In the genomic region with DNA sequence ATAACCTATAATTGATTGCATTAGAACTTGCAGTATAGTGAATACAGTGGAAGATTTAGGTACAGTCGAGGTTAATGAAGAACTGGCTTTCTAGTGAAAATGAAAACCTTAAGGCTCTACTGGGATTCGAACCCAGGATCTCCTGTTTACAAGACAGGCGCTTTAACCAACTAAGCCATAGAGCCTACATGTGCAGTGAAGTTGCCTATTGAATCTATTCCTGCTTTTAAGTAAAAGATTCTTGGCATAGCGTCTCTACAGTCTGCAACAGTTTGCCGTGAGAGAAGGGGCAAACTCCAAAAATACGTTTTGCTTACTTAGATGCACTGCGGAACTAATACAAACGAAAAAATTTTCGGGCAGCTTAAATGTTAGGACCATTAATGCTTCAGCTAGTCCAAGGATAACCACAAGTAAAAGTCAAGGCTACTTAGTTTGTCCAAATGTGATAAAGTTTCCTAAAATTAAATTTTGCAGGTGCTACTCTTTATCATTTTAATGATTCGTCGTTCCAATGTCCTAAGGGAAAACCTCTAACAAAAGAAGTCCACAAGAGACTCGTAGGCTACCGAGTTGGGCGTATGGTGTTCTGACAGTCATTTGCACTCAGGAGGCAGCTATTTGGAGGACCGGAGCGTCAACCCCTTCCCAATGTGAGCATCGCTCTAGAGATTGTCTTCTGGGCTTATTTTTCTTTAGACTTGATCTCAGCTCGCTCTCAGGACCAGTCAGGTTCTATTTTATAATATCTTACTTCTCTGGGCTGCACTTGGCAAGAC, we compare ENCODE assay signal across 9 cellular contexts. TPM values are rescaled to one million over a fixed set of nuclear protein-coding genes. Genes with fewer than 3 reads are reported as not detected.
DNase-seq lines count a peak whose midpoint lies in the region; ATAC-seq, FAIRE-seq and TF ChIP-seq lines count a peak whose summit lies in the region.
"Had no signal": no experiment of that assay in that cellular context is flagged by ENCODE, and none has a peak within 500 bp of the region (broad histone marks: within the 10 kb centered on the region; RNA-seq: fewer than 3 reads in every experiment).

No MANE protein-coding gene starts in this region.

- no peak overlapping the region for H3K14ac ChIP-seq in H1 (ENCODE audit: insufficient read length)

- H3K4me2 ChIP-seq in H1 (ENCODE audit: insufficient read depth in 1 of 2, low read depth in 2 of 2, low read length in 2 of 2): peak overlapping the region; percentile 54 to 60

- H3K27ac ChIP-seq in Panc1 (ENCODE audit: low read length) (no peak overlapping the region), H1 (ENCODE audit: low read depth, low read length) (no peak overlapping the region)

- H4K8ac ChIP-seq in H1 (ENCODE audit: extremely low read depth, insufficient read depth, low read length): no peak overlapping the region

- no peak overlapping the region for H3K18ac ChIP-seq in H1 (ENCODE audit: extremely low read depth, low read length)

- intact Hi-C loops in Panc1 (cut with micrococcal nuclease; ENCODE audit: unreplicated experiment): no loop called here

- no peak overlapping the region for H2BK20ac ChIP-seq in H1 (ENCODE audit: low read length)

- H2BK120ac ChIP-seq in H1 (replicated peaks; ENCODE audit: low read depth, low read length): no peak overlapping the region

- TF ChIP-seq CTCF in Panc1 (IDR thresholded peaks at IDR 0.05) (no peak), H1 (IDR thresholded peaks at IDR 0.05; ENCODE audit: control extremely low read depth in 1 of 3, insufficient read depth in 1 of 3, low read depth in 1 of 3, low read length in 3 of 3) (no peak)

- H3K23ac ChIP-seq in H1 (ENCODE audit: insufficient read length): no peak overlapping the region

- peak overlapping the region; percentile 24; the same call in 1 of the 2 replicates for H2AFZ ChIP-seq in H1 (ENCODE audit: low read length)

- ATAC-seq in Panc1 (peak; percentile 99), GM18502 (IDR thresholded peaks at IDR 0.05; ENCODE audit: poor library complexity, unreplicated experiment) (no peak)

- 3% methylated on average over 18 of the region's 18 CpGs; no CpG with 5 or more reads in 1 of the 2 experiments for WGBS in H1 (ENCODE audit: extremely low coverage in 1 of 2, insufficient coverage in 1 of 2, insufficient read length in 1 of 2, insufficient replicate concordance in 2 of 2, low coverage in 1 of 2, low lambda C conversion rate in 2 of 2, missing lambda C conversion rate in 1 of 2), 2 experiments

- no TSS peak for BruUV-seq in Panc1 (replicated peaks; lab: Mats Ljungman, UMichigan)

- H3K79me2 ChIP-seq in H1 (ENCODE audit: control insufficient read depth in 1 of 2, insufficient read depth in 2 of 2, low read length in 2 of 2): no peaks in the 10 kb centered on the region

- no peak overlapping the region for H2BK5ac ChIP-seq in H1 (ENCODE audit: low read depth, low read length)

- H3K4me3 ChIP-seq in Panc1 (ENCODE audit: low read depth in 2 of 2, low read length in 2 of 2) (peak overlapping the region; percentile 57 to 73), H1 (ENCODE audit: extremely low read depth in 1 of 4, insufficient read depth in 2 of 4, low read depth in 3 of 4, low read length in 4 of 4) (peak overlapping the region; percentile 72 to 88 (median 77))

- no peak overlapping the region for H2BK15ac ChIP-seq in H1 (ENCODE audit: low read length)

- H3K4me1 ChIP-seq in Panc1 (ENCODE audit: control insufficient read depth, insufficient read depth, low read length): peaks cover 8% of the 10 kb centered on the region; the same call in 1 of the 2 replicates
- H3K4me1 ChIP-seq in H1 (replicated peaks in 1 of 4; ENCODE audit: control insufficient read depth in 3 of 4, insufficient read depth in 4 of 4, low read length in 3 of 4): no peaks in the 10 kb centered on the region

- POLR2A ChIA-PET in Panc1 (lab: Charles Lee) (interaction anchor here (0.7 kb wide), 1 partner anchor 127 kb away, joined by 3 read pairs; no protein-coding TSS in a partner anchor), H1 (lab: Charles Lee; ENCODE audit: partially characterized antibody) (interaction anchor here (1.0 to 1.9 kb wide), 5 partner anchors 14 to 39 kb away, joined by 3 to 11 read pairs (median 5); a partner anchor contains a TSS)

- no peak overlapping the region for H2AK5ac ChIP-seq in H1 (ENCODE audit: low read depth, low read length)

- no peak for TF ChIP-seq EP300 in H1 (IDR thresholded peaks at IDR 0.05; ENCODE audit: borderline replicate concordance in 1 of 2, low read depth in 2 of 2, low read length in 2 of 2)

- in situ Hi-C loops in Panc1 (cut with HindIII; ENCODE audit: low pct_unique_long_range_greater_than_20kb, low sequenced_read_pairs): no loop called here

- H3K9me3 ChIP-seq in Panc1 (ENCODE audit: control insufficient read depth, insufficient read depth, low read depth, low read length) (no peaks in the 10 kb centered on the region), H1 (ENCODE audit: insufficient read depth in 2 of 2, low read depth in 1 of 2, low read length in 1 of 2) (no peaks in the 10 kb centered on the region)

- H3K23me2 ChIP-seq in H1 (ENCODE audit: low read depth, low read length): peaks cover 3% of the 10 kb centered on the region; the same call in 1 of the 2 replicates

- peaks cover 2% of the 10 kb centered on the region; the same call in 1 of the 2 replicates for H3K27me3 ChIP-seq in Panc1 (ENCODE audit: control insufficient read depth, insufficient read depth, low read length)
- H3K27me3 ChIP-seq in H1 (replicated peaks in 1 of 4; ENCODE audit: control insufficient read depth in 3 of 4, extremely low read depth in 1 of 4, insufficient read depth in 3 of 4, low read length in 3 of 4): peaks cover 0 to 2% (median 0%) of the 10 kb centered on the region in 4 experiments; a peak in 1 of 7 replicates

- no peak overlapping the region for H3K56ac ChIP-seq in H1 (replicated peaks; ENCODE audit: insufficient read length, low read depth, low read length)

- no peak overlapping the region for H4K91ac ChIP-seq in H1 (replicated peaks; ENCODE audit: insufficient read length, low read length)

- H3K9ac ChIP-seq in H1 (replicated peaks in 1 of 4; ENCODE audit: extremely low read depth in 1 of 4, low read depth in 3 of 4, low read length in 3 of 4): no peak overlapping the region

- H4K20me1 ChIP-seq in H1 (replicated peaks in 1 of 2; ENCODE audit: control insufficient read depth in 1 of 2, insufficient read depth in 2 of 2, low read length in 2 of 2): no peaks in the 10 kb centered on the region

- H2BK12ac ChIP-seq in H1 (ENCODE audit: low read depth, low read length): no peak overlapping the region

- no peak overlapping the region for H4K5ac ChIP-seq in H1 (ENCODE audit: insufficient read length, low read depth, low read length)

- no peaks in the 10 kb centered on the region for H3K79me1 ChIP-seq in H1 (ENCODE audit: low read depth, low read length)

- TF ChIP-seq POLR2A in H1 (IDR thresholded peaks at IDR 0.05; ENCODE audit: control extremely low read depth in 1 of 2, low read depth in 2 of 2, low read length in 2 of 2): no peak

- no peaks in the 10 kb centered on the region for H3K36me3 ChIP-seq in Panc1 (ENCODE audit: control insufficient read depth, insufficient read depth, low read length)
- no peaks in the 10 kb centered on the region for H3K36me3 ChIP-seq in H1 (ENCODE audit: control insufficient read depth in 2 of 4, insufficient read depth in 4 of 4, low read length in 3 of 4)

- no peak overlapping the region for H3K4ac ChIP-seq in H1 (replicated peaks; ENCODE audit: insufficient read length, low read depth, low read length)

- FAIRE-seq in H1 (lab: Jason Lieb, UNC): peak; percentile 94

- DNase-seq in SIG-M5 treated with dmso at 0.1 percent for 504 hours (lab: John Stamatoyannopoulos, UW; ENCODE audit: unreplicated experiment) (peak; percentile 72), SIG-M5 (lab: John Stamatoyannopoulos, UW) (no peak), HS-27A (ENCODE audit: low read depth) (peak; percentile 84), Panc1 (ENCODE audit: low read depth, low spot score) (peak; percentile 92), H1 (ENCODE audit: low read depth in 1 of 2, low spot score in 2 of 2) (peak; percentile 54), non-pigmented ciliary epithelial cell (ENCODE audit: low read depth) (peak; percentile 72), NCI-H2196 (lab: John Stamatoyannopoulos, UW; ENCODE audit: unreplicated experiment) (no peak)

- CTCF ChIA-PET in Panc1 (lab: Charles Lee) (interaction anchor here (0.6 kb wide), 1 partner anchor 423 kb away, joined by 6 read pairs; no protein-coding TSS in a partner anchor), H1 (lab: Charles Lee; ENCODE audit: partially characterized antibody) (interaction anchor here (0.6 to 1.7 kb wide), 4 partner anchors 20 to 369 kb away, joined by 3 to 5 read pairs (median 4); no protein-coding TSS in a partner anchor)

- no peak for TF ChIP-seq RAD21 in H1 (IDR thresholded peaks at IDR 0.05 in 1 of 2, conservative IDR thresholded peaks at IDR 0.05 in 1 of 2; ENCODE audit: low read depth in 2 of 2, low read length in 2 of 2)

RNA-seq across cellular contexts. Expression of a gene that starts 31.3 kb away (rescaled TPM):
- 1.6 TPM for total RNA-seq in Panc1 (2021; ENCODE audit: unreplicated experiment)
- 0.69 TPM for polyA plus RNA-seq in Panc1 (2012; ENCODE audit: insufficient read length)
- total RNA-seq in H1 (2021; fragmentation: NEBNext Ultra II Directional; extraction: Animal tissue kit (Norgen Biotek cat#: 25700)): 4.2 and 5.3 TPM in 2 replicates
- 0.61 and 0.74 TPM in 2 replicates for polyA plus RNA-seq in H1 (2011; rRNA removed)
- 2.3 TPM for polyA plus RNA-seq in H1 (2011; cell fraction: cytosol; rRNA removed)
- 3.8 TPM for polyA plus RNA-seq in H1 (2011; cell fraction: nucleus; rRNA removed)
- polyA plus RNA-seq in H1 (2012, experiment 1 of 2): 2.7 to 3.8 TPM (median 3.2 TPM) in 4 replicates
- polyA plus RNA-seq in H1 (2012, experiment 2 of 2): 0.17 TPM
- 1.8 TPM for polyA plus RNA-seq in H1 (2013, experiment 1 of 2)
- 1.1 TPM for polyA plus RNA-seq in H1 (2013, experiment 2 of 2)
- 11.3 and 11.8 TPM in 2 replicates for polyA minus RNA-seq in H1 (2011; rRNA and poly(A)+ RNA removed)
- 5.5 TPM for polyA minus RNA-seq in H1 (2011; cell fraction: cytosol; rRNA and poly(A)+ RNA removed)
- 9.7 TPM for polyA minus RNA-seq in H1 (2011; cell fraction: nucleus; rRNA and poly(A)+ RNA removed)

RNA-seq across cellular contexts. Expression of a gene that starts 41.0 kb away (rescaled TPM):
- total RNA-seq in Panc1 (2021; ENCODE audit: unreplicated experiment): not detected
- not detected for polyA plus RNA-seq in Panc1 (2012; ENCODE audit: insufficient read length)
- not detected in 2 replicates for total RNA-seq in H1 (2021; fragmentation: NEBNext Ultra II Directional; extraction: Animal tissue kit (Norgen Biotek cat#: 25700))
- polyA plus RNA-seq in H1 (2011; rRNA removed): not detected in 2 replicates
- 0.06 TPM for polyA plus RNA-seq in H1 (2011; cell fraction: cytosol; rRNA removed)
- polyA plus RNA-seq in H1 (2011; cell fraction: nucleus; rRNA removed): not detected
- not detected in 4 replicates for polyA plus RNA-seq in H1 (2012, experiment 1 of 2)
- polyA plus RNA-seq in H1 (2012, experiment 2 of 2): not detected
- polyA plus RNA-seq in H1 (2013, experiment 1 of 2): not detected
- polyA plus RNA-seq in H1 (2013, experiment 2 of 2): not detected
- not detected in 2 replicates for polyA minus RNA-seq in H1 (2011; rRNA and poly(A)+ RNA removed)
- not detected for polyA minus RNA-seq in H1 (2011; cell fraction: cytosol; rRNA and poly(A)+ RNA removed)
- polyA minus RNA-seq in H1 (2011; cell fraction: nucleus; rRNA and poly(A)+ RNA removed): not detected
- polyA plus RNA-seq: adipose tissue had no signal

RNA-seq across cellular contexts. Expression of a gene that starts 51.1 kb away (rescaled TPM):
- not detected for total RNA-seq in Panc1 (2021; ENCODE audit: unreplicated experiment)
- not detected for polyA plus RNA-seq in Panc1 (2012; ENCODE audit: insufficient read length)
- not detected in 2 replicates for total RNA-seq in H1 (2021; fragmentation: NEBNext Ultra II Directional; extraction: Animal tissue kit (Norgen Biotek cat#: 25700))
- 0.08 TPM in 1 of 2 replicates, not detected in the other for polyA plus RNA-seq in H1 (2011; rRNA removed)
- not detected for polyA plus RNA-seq in H1 (2011; cell fraction: cytosol; rRNA removed)
- 0.07 TPM for polyA plus RNA-seq in H1 (2011; cell fraction: nucleus; rRNA removed)
- polyA plus RNA-seq in H1 (2012, experiment 1 of 2): not detected in 4 replicates
- polyA plus RNA-seq in H1 (2012, experiment 2 of 2): not detected
- 0.02 TPM for polyA plus RNA-seq in H1 (2013, experiment 1 of 2)
- polyA plus RNA-seq in H1 (2013, experiment 2 of 2): 0.04 TPM
- polyA minus RNA-seq in H1 (2011; rRNA and poly(A)+ RNA removed): not detected in 2 replicates
- polyA minus RNA-seq in H1 (2011; cell fraction: cytosol; rRNA and poly(A)+ RNA removed): not detected
- not detected for polyA minus RNA-seq in H1 (2011; cell fraction: nucleus; rRNA and poly(A)+ RNA removed)
- polyA plus RNA-seq: adipose tissue had no signal

Comparison
In these comparisons a context has a peak if more than half of its experiments do, and no peak if none do; other contexts are left out.
1. DNase-seq: peak in SIG-M5 treated with dmso at 0.1 percent for 504 hours (single experiment), HS-27A (single experiment), Panc1 (single experiment), H1 (2 of 2) and non-pigmented ciliary epithelial cell (single experiment); none in SIG-M5 (single experiment) and NCI-H2196 (single experiment).